20 cellular contexts compared by ENCODE assay signal in the genomic region with DNA sequence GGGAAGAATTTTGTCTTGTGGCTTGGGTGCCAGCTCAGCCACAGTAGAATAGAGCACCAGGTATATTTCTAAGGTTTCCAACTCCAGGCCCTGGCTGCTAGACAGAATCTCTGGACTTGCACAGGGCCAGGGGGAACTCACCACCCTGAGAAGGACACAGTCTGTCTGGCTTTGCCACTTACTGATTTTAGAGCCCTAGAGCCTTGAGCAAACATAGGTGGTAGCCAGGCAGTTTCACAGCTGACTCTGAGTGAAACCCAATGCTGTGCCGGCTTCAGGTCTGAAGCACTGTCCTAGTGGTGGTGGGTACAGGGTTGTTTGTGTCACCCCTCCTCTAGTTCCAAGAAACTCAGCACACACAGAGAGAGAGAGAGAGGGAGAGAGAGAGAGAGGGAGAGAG.
DNase-seq lines count a peak whose midpoint lies in the region; ATAC-seq and TF ChIP-seq lines count a peak whose summit lies in the region.
"Had no signal": no experiment of that assay in that cellular context is flagged by ENCODE, and none has a peak within 500 bp of the region (broad histone marks: within the 10 kb centered on the region; RNA-seq: fewer than 3 reads in every experiment).

No MANE protein-coding gene starts in this region.

- no peak overlapping the region for H3K9ac ChIP-seq in IMR-90 (ENCODE audit: low read depth, low read length)
- H3K9ac ChIP-seq: GM23248 had no signal

- H4K5ac ChIP-seq in IMR-90 (ENCODE audit: low read depth, low read length): no peak overlapping the region

- no peaks in the 10 kb centered on the region for H3K9me1 ChIP-seq in IMR-90 (ENCODE audit: insufficient read depth, low read length)

- BruUV-seq in IMR-90 (replicated peaks; lab: Mats Ljungman, UMichigan): no TSS peak

- H3K4me2 ChIP-seq in IMR-90 (ENCODE audit: low read depth, low read length): no peak overlapping the region

- no peak overlapping the region for H2BK15ac ChIP-seq in IMR-90 (ENCODE audit: low read depth, low read length)

- H3K9me3 ChIP-seq in IMR-90 (ENCODE audit: control insufficient read depth, insufficient read depth, low read length) (no peaks in the 10 kb centered on the region), lower lobe of right lung (peaks cover 5% of the 10 kb centered on the region), upper lobe of right lung (no peaks in the 10 kb centered on the region)
- H3K9me3 ChIP-seq: BE2C, HAP-1 had no signal

- no peak overlapping the region for H4K8ac ChIP-seq in IMR-90 (ENCODE audit: low read depth in 2 of 2, low read length in 2 of 2)

- H4K20me1 ChIP-seq in IMR-90 (ENCODE audit: insufficient read depth, low read length): no peaks in the 10 kb centered on the region

- no peak overlapping the region for H2BK120ac ChIP-seq in IMR-90 (ENCODE audit: low read depth, low read length)

- H3K27me3 ChIP-seq in IMR-90 (ENCODE audit: control insufficient read depth, insufficient read depth, low read length): no peaks in the 10 kb centered on the region
- H3K27me3 ChIP-seq in lower lobe of right lung (ENCODE audit: low read depth): no peaks in the 10 kb centered on the region
- no peaks in the 10 kb centered on the region for H3K27me3 ChIP-seq in upper lobe of right lung
- H3K27me3 ChIP-seq: BE2C had no signal

- TF ChIP-seq POLR2A in IMR-90 (IDR thresholded peaks at IDR 0.05; ENCODE audit: low read depth, low read length): no peak

- no peak overlapping the region for H2AK5ac ChIP-seq in IMR-90 (ENCODE audit: low read depth, low read length)

- no peak overlapping the region for H3K23ac ChIP-seq in IMR-90 (ENCODE audit: low read depth, low read length)

- no peak overlapping the region for H2AK9ac ChIP-seq in IMR-90 (replicated peaks; ENCODE audit: low read depth, low read length, poor library complexity)

- dilution Hi-C loops in IMR-90 (cut with HindIII; ENCODE audit: low sequenced_read_pairs, unreplicated experiment): no loop called here

- H3K56ac ChIP-seq in IMR-90 (ENCODE audit: extremely low read depth, insufficient read depth, low read length): no peak overlapping the region

- no CpG with 5 or more reads among the region's 1 CpG for WGBS in IMR-90 (ENCODE audit: extremely low coverage in 2 of 2, insufficient read length in 1 of 2), 2 experiments

- no peak for TF ChIP-seq RAD21 in IMR-90 (IDR thresholded peaks at IDR 0.05; ENCODE audit: low read length)

- POLR2A ChIA-PET in IMR-90 (lab: Charles Lee; ENCODE audit: unreplicated experiment): no interaction called here
- POLR2A ChIA-PET in RWPE1 (lab: Yijun Ruan, JAX; ENCODE audit: low non-redundant PET): no interaction called here

- ATAC-seq in IMR-90 (ENCODE audit: low read depth): no peak
- ATAC-seq in lower lobe of right lung: peak; percentile 64
- peak; percentile 78 for ATAC-seq in upper lobe of right lung
- ATAC-seq in GM18867 (IDR thresholded peaks at IDR 0.05; ENCODE audit: unreplicated experiment): no peak
- ATAC-seq in omental fat pad (ENCODE audit: low FRiP score): no peak
- ATAC-seq: GM12878 had no signal

- intact Hi-C loops in IMR-90 (cut with micrococcal nuclease) (no loop called here), lower lobe of right lung (cut with DNase I) (no loop called here), upper lobe of right lung (cut with DNase I) (no loop called here)

- peaks cover 2% of the 10 kb centered on the region for H3K4me1 ChIP-seq in IMR-90 (ENCODE audit: control insufficient read depth, insufficient read depth, low read length)
- no peaks in the 10 kb centered on the region for H3K4me1 ChIP-seq in lower lobe of right lung
- no peaks in the 10 kb centered on the region for H3K4me1 ChIP-seq in upper lobe of right lung
- H3K4me1 ChIP-seq: BE2C, HAP-1 had no signal

- in situ Hi-C loops in IMR-90 (cut with MboI; ENCODE audit: low sequenced_read_pairs): no loop called here

- H3K14ac ChIP-seq in IMR-90 (replicated peaks; ENCODE audit: low read depth, low read length): no peak overlapping the region

- H4K91ac ChIP-seq in IMR-90 (ENCODE audit: insufficient read depth, low read depth, low read length): no peak overlapping the region; the same call in 1 of the 2 replicates

- H3K4me3 ChIP-seq in IMR-90 (ENCODE audit: insufficient read depth, low read depth, low read length) (no peak overlapping the region), lower lobe of right lung (no peak overlapping the region), upper lobe of right lung (no peak overlapping the region)
- H3K4me3 ChIP-seq: GM12878, GM23248, HAP-1 had no signal

- CTCF ChIA-PET in IMR-90 (lab: Yijun Ruan, JAX): no interaction called here
- CTCF ChIA-PET in RWPE1 (lab: Yijun Ruan, JAX): no interaction called here

- H2AFZ ChIP-seq in IMR-90 (replicated peaks; ENCODE audit: low read length, poor library complexity): no peak overlapping the region
- H2AFZ ChIP-seq: GM23248 had no signal

- H3K4ac ChIP-seq in IMR-90 (ENCODE audit: low read depth, low read length): no peak overlapping the region

- no peak for DNase-seq in IMR-90
- DNase-seq in RWPE1 (ENCODE audit: low spot score): no peak
- no peak for DNase-seq in lower lobe of right lung
- DNase-seq in upper lobe of right lung: no peak
- DNase-seq in SW 1271 (lab: John Stamatoyannopoulos, UW): no peak
- DNase-seq in omental fat pad (ENCODE audit: low spot score): no peak
- DNase-seq: ACHN; BE2C; C1 segment of cervical spinal cord; CD4-positive, CD25-positive, alpha-beta regulatory T cell; CD8-positive, alpha-beta memory T cell; COR-L47; DMS 273 treated with DMSO at 0.1 percent for 48 hours; DMS53; DND-41; EL; GM23248 had no signal

- H3K27ac ChIP-seq in IMR-90 (ENCODE audit: insufficient read depth, low read length) (no peak overlapping the region), RWPE1 (peak overlapping the region; percentile 64), lower lobe of right lung (no peak overlapping the region), upper lobe of right lung (no peak overlapping the region)
- H3K27ac ChIP-seq: GM23248 had no signal

- TF ChIP-seq CTCF in IMR-90 (conservative IDR thresholded peaks at IDR 0.05; ENCODE audit: low read depth, low read length) (no peak), RWPE1 (conservative IDR thresholded peaks at IDR 0.05; ENCODE audit: low read depth) (no peak), lower lobe of right lung (IDR thresholded peaks at IDR 0.05) (no peak), upper lobe of right lung (IDR thresholded peaks at IDR 0.05) (no peak), omental fat pad (IDR thresholded peaks at IDR 0.05) (no peak)

- H2BK5ac ChIP-seq in IMR-90 (ENCODE audit: low read depth, low read length, poor library complexity, severe bottlenecking): no peak overlapping the region

- H3K79me1 ChIP-seq in IMR-90 (ENCODE audit: low read depth in 1 of 2, low read length in 2 of 2): peaks cover 0 to 5% of the 10 kb centered on the region in 2 experiments; a peak in 1 of 4 replicates

- H3K36me3 ChIP-seq in IMR-90 (ENCODE audit: control insufficient read depth, insufficient read depth, low read length) (no peaks in the 10 kb centered on the region), lower lobe of right lung (no peaks in the 10 kb centered on the region), upper lobe of right lung (no peaks in the 10 kb centered on the region)
- H3K36me3 ChIP-seq: BE2C, HAP-1 had no signal

- no peak overlapping the region for H3K18ac ChIP-seq in IMR-90 (ENCODE audit: low read depth, low read length)

- H2BK20ac ChIP-seq in IMR-90 (ENCODE audit: low read depth, low read length): peak overlapping the region; percentile 26; the same call in 1 of the 2 replicates

TF ChIP-seq in IMR-90, 13 proteins besides CTCF, POLR2A, EP300 and RAD21:
- TF ChIP-seq, protein P1, sequence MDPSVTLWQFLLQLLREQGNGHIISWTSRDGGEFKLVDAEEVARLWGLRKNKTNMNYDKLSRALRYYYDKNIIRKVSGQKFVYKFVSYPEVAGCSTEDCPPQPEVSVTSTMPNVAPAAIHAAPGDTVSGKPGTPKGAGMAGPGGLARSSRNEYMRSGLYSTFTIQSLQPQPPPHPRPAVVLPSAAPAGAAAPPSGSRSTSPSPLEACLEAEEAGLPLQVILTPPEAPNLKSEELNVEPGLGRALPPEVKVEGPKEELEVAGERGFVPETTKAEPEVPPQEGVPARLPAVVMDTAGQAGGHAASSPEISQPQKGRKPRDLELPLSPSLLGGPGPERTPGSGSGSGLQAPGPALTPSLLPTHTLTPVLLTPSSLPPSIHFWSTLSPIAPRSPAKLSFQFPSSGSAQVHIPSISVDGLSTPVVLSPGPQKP (IDR thresholded peaks at IDR 0.05; ENCODE audit: borderline replicate concordance, low read depth, low read length): no peak
- TF ChIP-seq MXI1 (IDR thresholded peaks at IDR 0.05; ENCODE audit: borderline replicate concordance, low read depth, low read length) (no peak), MAFK (IDR thresholded peaks at IDR 0.05; ENCODE audit: low read depth, low read length) (no peak), MAZ (IDR thresholded peaks at IDR 0.05; ENCODE audit: borderline replicate concordance, low read depth, low read length) (no peak), CHD1 (IDR thresholded peaks at IDR 0.05; ENCODE audit: low read depth, low read length) (no peak), BHLHE40 (IDR thresholded peaks at IDR 0.05; ENCODE audit: low read depth, low read length) (no peak), RCOR1 (IDR thresholded peaks at IDR 0.05; ENCODE audit: insufficient replicate concordance, low read length) (no peak), CEBPB (IDR thresholded peaks at IDR 0.05; ENCODE audit: low read depth, low read length) (no peak), FOS (IDR thresholded peaks at IDR 0.05; ENCODE audit: low read depth, low read length) (no peak), SMC3 (IDR thresholded peaks at IDR 0.05; ENCODE audit: low read depth, low read length) (no peak), NFE2L2 (IDR thresholded peaks at IDR 0.05; ENCODE audit: low read depth, low read length) (no peak), RFX5 (IDR thresholded peaks at IDR 0.05; ENCODE audit: low read depth, low read length) (no peak)
- TF ChIP-seq, protein P2, sequence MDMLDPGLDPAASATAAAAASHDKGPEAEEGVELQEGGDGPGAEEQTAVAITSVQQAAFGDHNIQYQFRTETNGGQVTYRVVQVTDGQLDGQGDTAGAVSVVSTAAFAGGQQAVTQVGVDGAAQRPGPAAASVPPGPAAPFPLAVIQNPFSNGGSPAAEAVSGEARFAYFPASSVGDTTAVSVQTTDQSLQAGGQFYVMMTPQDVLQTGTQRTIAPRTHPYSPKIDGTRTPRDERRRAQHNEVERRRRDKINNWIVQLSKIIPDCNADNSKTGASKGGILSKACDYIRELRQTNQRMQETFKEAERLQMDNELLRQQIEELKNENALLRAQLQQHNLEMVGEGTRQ (IDR thresholded peaks at IDR 0.05; ENCODE audit: low read depth, low read length): no peak

Comparison
In these comparisons a context has a peak if more than half of its experiments do, and no peak if none do; other contexts are left out.
1. ATAC-seq: peak in lower lobe of right lung (2 of 2) and upper lobe of right lung (single experiment); none in IMR-90 (single experiment), GM18867 (single experiment) and omental fat pad (single experiment).